13 cellular contexts compared by ENCODE assay signal in the genomic region with DNA sequence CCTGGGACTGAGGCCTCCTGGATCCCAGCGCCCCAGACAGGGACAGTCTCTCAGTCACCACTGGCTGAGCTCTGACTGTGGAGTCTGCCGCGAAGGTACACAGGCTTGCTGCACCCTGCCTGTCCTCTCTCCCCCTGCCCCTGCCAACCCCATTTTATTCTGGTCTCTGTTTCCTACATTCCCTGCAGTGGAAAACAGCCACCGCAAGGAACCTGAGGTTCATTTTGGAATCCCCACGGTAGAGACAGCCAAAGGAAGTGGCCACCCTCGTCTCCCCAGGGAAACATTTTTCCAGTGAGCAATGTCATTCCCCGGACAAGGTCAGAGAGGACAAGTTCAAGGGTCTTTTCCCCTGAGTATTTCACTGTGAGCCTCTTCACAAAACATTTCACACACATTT. TPM values are rescaled to one million over a fixed set of nuclear protein-coding genes. Genes with fewer than 3 reads are reported as not detected.
DNase-seq lines count a peak whose midpoint lies in the region; ATAC-seq and TF ChIP-seq lines count a peak whose summit lies in the region.
"Had no signal": no experiment of that assay in that cellular context is flagged by ENCODE, and none has a peak within 500 bp of the region (broad histone marks: within the 10 kb centered on the region; RNA-seq: fewer than 3 reads in every experiment).

No MANE protein-coding gene starts in this region.

- H3K36me3 ChIP-seq in heart left ventricle: no peaks in the 10 kb centered on the region
- H3K36me3 ChIP-seq in thyroid gland: no peaks in the 10 kb centered on the region

- peaks cover 33% of the 10 kb centered on the region for H3K27me3 Mint-ChIP-seq in nephron progenitor cell (ENCODE audit: low read depth, poor library complexity)
- H3K27me3 Mint-ChIP-seq: natural killer cell treated with Interleukin-12 subunit alpha and Interleukin-12 subunit beta and Interleukin-15 and Interleukin-18, amount 100 ng/mL, for 72 hours had no signal

- H3K4me1 ChIP-seq in heart left ventricle (peaks cover 5 to 67% (median 54%) of the 10 kb centered on the region in 12 donors), thyroid gland (peaks cover 6 to 46% of the 10 kb centered on the region in 2 donors)

- DNase-seq in RPMI7951 (ENCODE audit: low read depth) (peak; percentile 68), heart left ventricle (peak in 3 of 5 donors; percentile 48 to 64 (median 54)), nephron progenitor cell (no peak), thyroid gland (no peak), NCI-H187 treated with DMSO at 0.1 percent for 48 hours (lab: John Stamatoyannopoulos, UW) (no peak), NCI-H446 (lab: John Stamatoyannopoulos, UW) (no peak)
- no peak for DNase-seq in stimulated activated CD4-positive, alpha-beta T cell treated with anti-CD3 and anti-CD28 coated beads, Interleukin-12 subunit alpha, Interleukin-12 subunit beta, amount 100 ng/mL, for 4 hours
- DNase-seq: activated CD4-positive, alpha-beta T cell treated with anti-CD3 and anti-CD28 coated beads for 1 hour; DND-41; NCI-H1694 treated with DMSO at 0.1 percent for 48 hours; NCI-H526 treated with DMSO at 0.1 percent for 48 hours had no signal

- TF ChIP-seq POLR2A in heart left ventricle (IDR thresholded peaks at IDR 0.05): no peak
- no peak for TF ChIP-seq POLR2A in thyroid gland (IDR thresholded peaks at IDR 0.05)

- TF ChIP-seq CTCF in heart left ventricle (IDR thresholded peaks at IDR 0.05) (no peak), nephron progenitor cell (IDR thresholded peaks at IDR 0.05) (no peak), thyroid gland (IDR thresholded peaks at IDR 0.05) (no peak)

- H3K36me3 Mint-ChIP-seq in nephron progenitor cell (ENCODE audit: low read depth): no peaks in the 10 kb centered on the region
- H3K36me3 Mint-ChIP-seq: natural killer cell treated with Interleukin-12 subunit alpha and Interleukin-12 subunit beta and Interleukin-15 and Interleukin-18, amount 100 ng/mL, for 72 hours had no signal

- no peaks in the 10 kb centered on the region for H3K9me3 Mint-ChIP-seq in nephron progenitor cell
- H3K9me3 Mint-ChIP-seq: natural killer cell treated with Interleukin-12 subunit alpha and Interleukin-12 subunit beta and Interleukin-15 and Interleukin-18, amount 100 ng/mL, for 72 hours had no signal

- no peak overlapping the region for H3K27ac Mint-ChIP-seq in nephron progenitor cell
- H3K27ac Mint-ChIP-seq: natural killer cell treated with Interleukin-12 subunit alpha and Interleukin-12 subunit beta and Interleukin-15 and Interleukin-18, amount 100 ng/mL, for 72 hours had no signal

- H3K4me1 Mint-ChIP-seq in nephron progenitor cell: peaks cover 54% of the 10 kb centered on the region

- H3K4me3 Mint-ChIP-seq in nephron progenitor cell: peak overlapping the region; percentile 39
- H3K4me3 Mint-ChIP-seq: natural killer cell treated with Interleukin-12 subunit alpha and Interleukin-12 subunit beta and Interleukin-15 and Interleukin-18, amount 100 ng/mL, for 72 hours had no signal

- H3K27me3 ChIP-seq in heart left ventricle: no peaks in the 10 kb centered on the region
- H3K27me3 ChIP-seq in thyroid gland: no peaks in the 10 kb centered on the region

- H3K9me3 ChIP-seq in heart left ventricle (no peaks in the 10 kb centered on the region), thyroid gland (no peaks in the 10 kb centered on the region)

- intact Hi-C loops in heart left ventricle (cut with DNase I): loop anchor here in 6 of 10 donors (1.0 to 10.0 kb wide), 8 partner anchors 91 to 396 kb away; no protein-coding TSS in a partner anchor
- intact Hi-C loops in thyroid gland (cut with DNase I): loop anchor here (2.0 to 5.0 kb wide), 2 partner anchors 131 to 264 kb away; no protein-coding TSS in a partner anchor

- 39 to 47% (median 45%) methylated on average over 7 of the region's 7 CpGs for WGBS in heart left ventricle, 4 donors
- 46 to 62% methylated on average over 7 of the region's 7 CpGs for WGBS in thyroid gland, 2 donors

- peak overlapping the region; percentile 50 to 94 (median 82) for H3K27ac ChIP-seq in heart left ventricle
- H3K27ac ChIP-seq in thyroid gland: peak overlapping the region; percentile 30 to 73 (median 57)

- ATAC-seq in heart left ventricle: peak in 1 of 4 donors; percentile 8
- no peak for ATAC-seq in HG03280 (IDR thresholded peaks at IDR 0.05; ENCODE audit: unreplicated experiment)

- no peak overlapping the region for H3K4me3 ChIP-seq in heart left ventricle
- H3K4me3 ChIP-seq in thyroid gland (replicated peaks in 1 of 3): no peak overlapping the region

RNA-seq across cellular contexts. Expression of a gene that starts 56.6 kb away (rescaled TPM):
- total RNA-seq in RPMI7951 (2014; rRNA removed; shearing (Covaris generic)): 104 and 136 TPM in 2 replicates
- total RNA-seq in heart left ventricle (10 to 100 TPM; 32.8 to 63.0 (median 42.5) TPM), thyroid gland (100 to 1,000 TPM; 197 to 321 (median 253) TPM)
- 10 to 100 TPM; 19.1 to 42.5 TPM for polyA plus RNA-seq in heart left ventricle

Comparison
In these comparisons a context has a peak if more than half of its experiments do, and no peak if none do; other contexts are left out.
1. DNase-seq: peak in RPMI7951 (single experiment) and heart left ventricle (3 of 5); none in nephron progenitor cell (single experiment), thyroid gland (0 of 2), NCI-H187 treated with DMSO at 0.1 percent for 48 hours (single experiment), stimulated activated CD4-positive, alpha-beta T cell treated with anti-CD3 and anti-CD28 coated beads, Interleukin-12 subunit alpha, Interleukin-12 subunit beta, amount 100 ng/mL, for 4 hours (single experiment) and NCI-H446 (0 of 2).